2 cellular contexts compared by ENCODE assay signal in genomic region chr16:51243836-51244483, GRCh38.
A peak's percentile ranks its signal among the peaks of the same experiment; 100 is the strongest.
TF ChIP-seq lines count a peak whose summit lies in the region.

No MANE protein-coding gene starts in this region.

TF ChIP-seq in IMR-90, 13 proteins besides CTCF, POLR2A, EP300 and RAD21 (continued from another document):
- TF ChIP-seq CEBPB (IDR thresholded peaks at IDR 0.05; ENCODE audit: low read depth, low read length): no peak

TF ChIP-seq in liver, 16 proteins besides CTCF, POLR2A, EP300 and RAD21 (continued from another document):
- TF ChIP-seq, protein P1, sequence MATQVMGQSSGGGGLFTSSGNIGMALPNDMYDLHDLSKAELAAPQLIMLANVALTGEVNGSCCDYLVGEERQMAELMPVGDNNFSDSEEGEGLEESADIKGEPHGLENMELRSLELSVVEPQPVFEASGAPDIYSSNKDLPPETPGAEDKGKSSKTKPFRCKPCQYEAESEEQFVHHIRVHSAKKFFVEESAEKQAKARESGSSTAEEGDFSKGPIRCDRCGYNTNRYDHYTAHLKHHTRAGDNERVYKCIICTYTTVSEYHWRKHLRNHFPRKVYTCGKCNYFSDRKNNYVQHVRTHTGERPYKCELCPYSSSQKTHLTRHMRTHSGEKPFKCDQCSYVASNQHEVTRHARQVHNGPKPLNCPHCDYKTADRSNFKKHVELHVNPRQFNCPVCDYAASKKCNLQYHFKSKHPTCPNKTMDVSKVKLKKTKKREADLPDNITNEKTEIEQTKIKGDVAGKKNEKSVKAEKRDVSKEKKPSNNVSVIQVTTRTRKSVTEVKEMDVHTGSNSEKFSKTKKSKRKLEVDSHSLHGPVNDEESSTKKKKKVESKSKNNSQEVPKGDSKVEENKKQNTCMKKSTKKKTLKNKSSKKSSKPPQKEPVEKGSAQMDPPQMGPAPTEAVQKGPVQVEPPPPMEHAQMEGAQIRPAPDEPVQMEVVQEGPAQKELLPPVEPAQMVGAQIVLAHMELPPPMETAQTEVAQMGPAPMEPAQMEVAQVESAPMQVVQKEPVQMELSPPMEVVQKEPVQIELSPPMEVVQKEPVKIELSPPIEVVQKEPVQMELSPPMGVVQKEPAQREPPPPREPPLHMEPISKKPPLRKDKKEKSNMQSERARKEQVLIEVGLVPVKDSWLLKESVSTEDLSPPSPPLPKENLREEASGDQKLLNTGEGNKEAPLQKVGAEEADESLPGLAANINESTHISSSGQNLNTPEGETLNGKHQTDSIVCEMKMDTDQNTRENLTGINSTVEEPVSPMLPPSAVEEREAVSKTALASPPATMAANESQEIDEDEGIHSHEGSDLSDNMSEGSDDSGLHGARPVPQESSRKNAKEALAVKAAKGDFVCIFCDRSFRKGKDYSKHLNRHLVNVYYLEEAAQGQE (IDR thresholded peaks at IDR 0.05): peak; percentile 17
- TF ChIP-seq ZBTB33 (IDR thresholded peaks at IDR 0.05): peak; percentile 45
- peak; percentile 81 to 93 for TF ChIP-seq RXRA (IDR thresholded peaks at IDR 0.05)
- peak; percentile 79 for TF ChIP-seq YY1 (IDR thresholded peaks at IDR 0.05)
- TF ChIP-seq, protein P2, sequence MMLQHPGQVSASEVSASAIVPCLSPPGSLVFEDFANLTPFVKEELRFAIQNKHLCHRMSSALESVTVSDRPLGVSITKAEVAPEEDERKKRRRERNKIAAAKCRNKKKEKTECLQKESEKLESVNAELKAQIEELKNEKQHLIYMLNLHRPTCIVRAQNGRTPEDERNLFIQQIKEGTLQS (IDR thresholded peaks at IDR 0.05): peak; percentile 73
- TF ChIP-seq HNF4A (conservative IDR thresholded peaks at IDR 0.05): peak; percentile 79 to 95
- peak in 1 of 2 donors; percentile 40 for TF ChIP-seq GABPA (IDR thresholded peaks at IDR 0.05 in 1 of 2, conservative IDR thresholded peaks at IDR 0.05 in 1 of 2)
- TF ChIP-seq SP1 (IDR thresholded peaks at IDR 0.05): peak; percentile 72
- TF ChIP-seq FOXA1 (IDR thresholded peaks at IDR 0.05): peak; percentile 46
- peak in 1 of 2 donors; percentile 43 for TF ChIP-seq EGR1 (IDR thresholded peaks at IDR 0.05; ENCODE audit: low read depth in 2 of 2)
- TF ChIP-seq JUND (IDR thresholded peaks at IDR 0.05): peak; percentile 91 to 96
